In the genomic region with DNA sequence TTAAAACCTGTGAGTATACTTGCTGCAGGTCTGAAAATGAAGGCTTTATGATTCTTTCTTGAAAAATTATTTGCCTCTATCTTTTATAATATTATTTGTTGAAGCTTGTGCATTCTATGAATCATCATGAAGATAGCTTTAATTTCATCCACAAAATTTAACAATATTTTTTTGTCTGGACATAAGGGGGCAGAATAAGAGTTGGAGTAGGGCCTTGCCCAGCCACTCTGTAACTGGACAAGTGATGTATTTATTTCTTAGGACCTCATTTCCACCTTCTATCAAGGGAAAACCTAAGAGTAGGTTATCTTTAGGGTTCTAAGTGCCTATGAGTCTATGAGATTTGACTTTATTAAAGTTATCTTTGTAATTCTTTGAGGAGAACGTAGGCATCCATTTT, we compare ENCODE assay signal across 17 cellular contexts. TPM values are rescaled to one million over a fixed set of nuclear protein-coding genes. Genes with fewer than 3 reads are reported as not detected.
DNase-seq lines count a peak whose midpoint lies in the region; ATAC-seq and TF ChIP-seq lines count a peak whose summit lies in the region.
"Had no signal": no experiment of that assay in that cellular context is flagged by ENCODE, and none has a peak within 500 bp of the region (broad histone marks: within the 10 kb centered on the region; RNA-seq: fewer than 3 reads in every experiment).

No MANE protein-coding gene starts in this region.

- H3K4me3 ChIP-seq in heart right ventricle (no peak overlapping the region), psoas muscle (no peak overlapping the region)
- H3K4me3 ChIP-seq: A549, SJCRH30 had no signal

- H3K27ac ChIP-seq in heart right ventricle = no peak overlapping the region
- H3K27ac ChIP-seq in VCaP = no peak overlapping the region
- H3K27ac ChIP-seq in foreskin keratinocyte = no peak overlapping the region
- no peak overlapping the region for H3K27ac ChIP-seq in psoas muscle
- H3K27ac ChIP-seq: A549, RWPE1, SJCRH30 had no signal

- ATAC-seq in heart right ventricle = no peak
- no peak for ATAC-seq in left ventricle myocardium superior
- ATAC-seq in foreskin keratinocyte = no peak
- ATAC-seq in psoas muscle = no peak
- ATAC-seq in GM18502 (IDR thresholded peaks at IDR 0.05; ENCODE audit: poor library complexity, unreplicated experiment) = no peak
- ATAC-seq: A549 had no signal

- H3K27me3 ChIP-seq in heart right ventricle (no peaks in the 10 kb centered on the region), foreskin keratinocyte (no peaks in the 10 kb centered on the region), psoas muscle (ENCODE audit: insufficient read depth in 3 of 3, low read length in 2 of 3) (no peaks in the 10 kb centered on the region)
- H3K27me3 ChIP-seq: SJCRH30 had no signal

- 82 to 91% methylated on average over 1 of the region's 1 CpG for WGBS in heart right ventricle, 2 donors
- 92 to 98% (median 97%) methylated on average over 1 of the region's 1 CpG for WGBS in psoas muscle, 3 donors

- peaks cover 21% of the 10 kb centered on the region for H3K36me3 Mint-ChIP-seq in activated CD4-positive, alpha-beta memory T cell treated with anti-CD3 and anti-CD28 coated beads for 36 hours

- H3K27ac Mint-ChIP-seq in activated CD4-positive, alpha-beta memory T cell treated with anti-CD3 and anti-CD28 coated beads for 36 hours = no peak overlapping the region
- H3K27ac Mint-ChIP-seq: CD14-positive monocyte had no signal

- H3K36me3 ChIP-seq in heart right ventricle (peaks cover 0 to 37% (median 0%) of the 10 kb centered on the region in 9 donors), psoas muscle (ENCODE audit: insufficient read depth in 1 of 2, low read depth in 1 of 2) (no peaks in the 10 kb centered on the region)

- no peaks in the 10 kb centered on the region for H3K9me3 Mint-ChIP-seq in activated CD4-positive, alpha-beta memory T cell treated with anti-CD3 and anti-CD28 coated beads for 36 hours

- POLR2A ChIA-PET in activated CD4-positive, alpha-beta memory T cell treated with anti-CD3 and anti-CD28 coated beads for 36 hours (lab: Charles Lee) = no interaction called here

- TF ChIP-seq CTCF in heart right ventricle (IDR thresholded peaks at IDR 0.05) = peak in 5 of 9 donors; percentile 16 to 33 (median 17)
- peak; percentile 42 for TF ChIP-seq CTCF in VCaP (conservative IDR thresholded peaks at IDR 0.05)
- TF ChIP-seq CTCF in foreskin keratinocyte (conservative IDR thresholded peaks at IDR 0.05) = peak; percentile 11
- peak; percentile 4 for TF ChIP-seq CTCF in psoas muscle (IDR thresholded peaks at IDR 0.05)

- no peak overlapping the region for H3K4me3 Mint-ChIP-seq in activated CD4-positive, alpha-beta memory T cell treated with anti-CD3 and anti-CD28 coated beads for 36 hours
- H3K4me3 Mint-ChIP-seq: CD14-positive monocyte had no signal

- CTCF ChIA-PET in activated CD4-positive, alpha-beta memory T cell treated with anti-CD3 and anti-CD28 coated beads for 36 hours (lab: Charles Lee) = interaction anchor here (0.7 kb wide), 1 partner anchor 1314 kb away, joined by 3 read pairs; no protein-coding TSS in a partner anchor

- no peaks in the 10 kb centered on the region for H3K4me1 Mint-ChIP-seq in activated CD4-positive, alpha-beta memory T cell treated with anti-CD3 and anti-CD28 coated beads for 36 hours (ENCODE audit: low read depth)
- H3K4me1 Mint-ChIP-seq: CD14-positive monocyte had no signal

- DNase-seq in heart right ventricle (no peak), left ventricle myocardium superior (no peak), foreskin keratinocyte (no peak), psoas muscle (no peak), NCI-H226 (no peak)
- no peak for DNase-seq in activated CD4-positive, alpha-beta memory T cell treated with anti-CD3 and anti-CD28 coated beads for 36 hours
- DNase-seq: KBM-7; NCI-H1436 treated with DMSO at 0.1 percent for 48 hours; NCI-H2081; NCI-H524; NK-92 treated with Interleukin-12 subunit alpha and Interleukin-12 subunit beta, amount 100 ng/mL, for 24 hours; SJCRH30 had no signal

- no peaks in the 10 kb centered on the region for H3K27me3 Mint-ChIP-seq in activated CD4-positive, alpha-beta memory T cell treated with anti-CD3 and anti-CD28 coated beads for 36 hours

- intact Hi-C loops in heart right ventricle (cut with DNase I) = loop anchor here in 2 of 10 donors (5.0 to 10.0 kb wide), 2 partner anchors 204 to 277 kb away; no protein-coding TSS in a partner anchor
- intact Hi-C loops in left ventricle myocardium superior (cut with micrococcal nuclease) = no loop called here
- intact Hi-C loops in psoas muscle (cut with DNase I) = no loop called here
- intact Hi-C loops in activated CD4-positive, alpha-beta memory T cell treated with anti-CD3 and anti-CD28 coated beads for 36 hours (cut with micrococcal nuclease) = no loop called here

- H3K4me1 ChIP-seq in heart right ventricle = no peaks in the 10 kb centered on the region
- no peaks in the 10 kb centered on the region for H3K4me1 ChIP-seq in foreskin keratinocyte
- H3K4me1 ChIP-seq in psoas muscle = no peaks in the 10 kb centered on the region
- H3K4me1 ChIP-seq: A549, SJCRH30 had no signal

- H3K9me3 ChIP-seq in heart right ventricle (no peaks in the 10 kb centered on the region), psoas muscle (no peaks in the 10 kb centered on the region)
- H3K9me3 ChIP-seq: A549 had no signal

RNA-seq across cellular contexts. Expression of a gene that starts 49.9 kb away (rescaled TPM):
- 10 to 100 TPM in 1 of 10 donors, 1 to 10 TPM in 9; 2.5 to 10.6 (median 4.0) TPM for total RNA-seq in heart right ventricle
- polyA plus RNA-seq in heart right ventricle = 10 to 100 TPM in 1 of 2 donors, 1 to 10 TPM in 1; 3.2 to 14.9 TPM
- 3.9 TPM for total RNA-seq in left ventricle myocardium superior
- total RNA-seq in foreskin keratinocyte = 0.24 and 0.42 TPM in 2 replicates
- 0.33 and 0.46 TPM in 2 replicates for polyA plus RNA-seq in foreskin keratinocyte
- 1 to 10 TPM; 2.7 to 7.3 (median 4.8) TPM for total RNA-seq in psoas muscle
- polyA plus RNA-seq in psoas muscle = 1 to 10 TPM; 2.7 to 3.9 (median 3.4) TPM
- 10 to 100 TPM; 22.1 to 24.0 TPM for total RNA-seq in activated CD4-positive, alpha-beta memory T cell treated with anti-CD3 and anti-CD28 coated beads for 36 hours
